3 cellular contexts compared by ENCODE assay signal in genomic region chr5:154570572-154571324, GRCh38.
TF ChIP-seq lines count a peak whose summit lies in the region.

No MANE protein-coding gene starts in this region.

TF ChIP-seq in A549, 52 proteins besides CTCF, POLR2A, EP300 and RAD21 (continued from another document):
- TF ChIP-seq TFCP2L1 (CRISPR knock-in tag; IDR thresholded peaks at IDR 0.05) = no peak
TF ChIP-seq in A549: peak in this region for 1.

TF ChIP-seq in HEK293, 187 proteins besides CTCF, POLR2A, EP300 and RAD21 (continued from another document):
- TF ChIP-seq ZSCAN4 (tag by site-specific recombination; IDR thresholded peaks at IDR 0.05) = peak; percentile 82
- TF ChIP-seq GLI4 (tag by site-specific recombination; IDR thresholded peaks at IDR 0.05) = no peak

TF ChIP-seq in K562, 482 proteins besides CTCF, POLR2A, EP300 and RAD21 (continued from another document):
- TF ChIP-seq MAFG (tag; conservative IDR thresholded peaks at IDR 0.05) = peak; percentile 56; the same call in 1 of the 2 replicates
- no peak for TF ChIP-seq CBX1 (IDR thresholded peaks at IDR 0.05; ENCODE audit: low read depth)
- TF ChIP-seq ZNF507 (tag; conservative IDR thresholded peaks at IDR 0.05) = no peak
- TF ChIP-seq ZNF143 (CRISPR knock-in tag; IDR thresholded peaks at IDR 0.05) = no peak
- 0 out of 2 replicates have a peak, but pooled peaks have one; percentile 18 for TF ChIP-seq MAFK (IDR thresholded peaks at IDR 0.05; ENCODE audit: low read length)
- no peak for TF ChIP-seq ZNF217 (CRISPR knock-in tag; IDR thresholded peaks at IDR 0.05)
- TF ChIP-seq MAFF (IDR thresholded peaks at IDR 0.05; ENCODE audit: low read length) = peak; percentile 33; the same call in 1 of the 2 replicates
- TF ChIP-seq ZNF121 (CRISPR knock-in tag; conservative IDR thresholded peaks at IDR 0.05) = no peak
- no peak for TF ChIP-seq THAP12 (CRISPR knock-in tag; IDR thresholded peaks at IDR 0.05)
- TF ChIP-seq ZFP30 (CRISPR knock-in tag; IDR thresholded peaks at IDR 0.05; ENCODE audit: borderline replicate concordance) = no peak
- TF ChIP-seq GABPA (tag; conservative IDR thresholded peaks at IDR 0.05; ENCODE audit: low read depth) = no peak
